Comparison of ENCODE assay signal across 2 cellular contexts in genomic region chr5:174731214-174732039, GRCh38.
TF ChIP-seq lines count a peak whose summit lies in the region.

No MANE protein-coding gene starts in this region.

TF ChIP-seq in endothelial cell of umbilical vein, 7 proteins besides CTCF, POLR2A, EP300 and RAD21 (continued from another document):
- TF ChIP-seq POLR2AphosphoS5 (IDR thresholded peaks at IDR 0.05; ENCODE audit: insufficient read depth, low read depth, low read length) = no peak
TF ChIP-seq in endothelial cell of umbilical vein: peak in this region for 1.

TF ChIP-seq in neural cell, 6 proteins besides CTCF, POLR2A, EP300 and RAD21 (continued from another document):
- TF ChIP-seq MXI1 (conservative IDR thresholded peaks at IDR 0.05; ENCODE audit: poor library complexity, severe bottlenecking) = no peak
- peak; percentile 74 for TF ChIP-seq EZH2 (IDR thresholded peaks at IDR 0.05; ENCODE audit: borderline replicate concordance, insufficient read depth, low read length, poor library complexity, severe bottlenecking)
